In the genomic region with DNA sequence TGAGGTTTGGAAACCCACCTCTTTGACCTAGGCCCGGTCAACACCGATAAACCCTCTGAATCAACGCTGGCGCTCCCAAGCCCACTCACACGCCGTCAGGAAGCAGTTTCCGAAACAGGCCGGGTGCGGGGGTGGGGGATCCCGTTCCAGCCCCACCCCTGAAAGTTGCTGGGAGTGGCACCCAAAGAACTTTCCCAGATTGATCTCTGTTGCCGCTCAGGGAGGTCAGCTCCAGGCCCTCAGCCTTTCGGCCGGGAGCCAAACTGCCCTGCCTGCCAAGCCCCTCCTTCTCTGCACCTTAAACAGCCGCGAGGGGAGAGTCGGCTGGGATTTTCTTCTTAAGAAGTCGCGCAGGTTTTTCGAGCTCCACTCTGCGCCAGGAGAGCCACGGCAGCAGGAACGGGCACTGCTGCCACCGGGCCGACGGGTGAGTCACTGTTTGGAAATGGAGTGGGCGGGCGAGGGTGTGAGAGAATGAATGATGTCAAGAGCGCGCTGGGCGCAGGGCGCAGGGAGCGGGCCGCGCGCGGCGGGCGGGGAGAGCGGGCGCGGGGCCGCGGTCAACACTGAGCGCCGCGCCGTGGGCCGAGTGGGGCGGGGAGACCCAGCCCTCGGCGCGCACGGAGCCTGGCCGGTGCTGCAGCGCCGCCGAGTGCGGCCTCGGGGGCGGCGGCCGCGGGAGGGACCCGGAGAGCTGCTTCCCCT, we compare ENCODE assay signal across 8 cellular contexts. TPM values are rescaled to one million over a fixed set of nuclear protein-coding genes. Genes with fewer than 3 reads are reported as not detected.
DNase-seq lines count a peak whose midpoint lies in the region; ATAC-seq and TF ChIP-seq lines count a peak whose summit lies in the region.

A gene (plus strand): TSS at position 566 of the 705 bp plus-strand sequence. CDS start 70,622 bp downstream, outside the sequence.

- DNase-seq in C1 segment of cervical spinal cord (lab: John Stamatoyannopoulos, UW) (peak in 13 of 14 donors; percentile 14 to 81 (median 51)), RWPE2 (ENCODE audit: low spot score) (peak; percentile 94), amniotic epithelial cell (ENCODE audit: low read depth) (peak; percentile 89), left cardiac atrium (peak; percentile 93), ureter (ENCODE audit: low spot score) (peak; percentile 91)

- H3K9ac ChIP-seq in parathyroid adenoma, result no peak within 1 kb of the TSS

- ATAC-seq in HG03378 (IDR thresholded peaks at IDR 0.05; ENCODE audit: unreplicated experiment) (peak; percentile 84), RWPE2 (ENCODE audit: low read depth) (peak; percentile 81), left cardiac atrium (peak; percentile 96 to 97)

- no peaks in the 10 kb centered on the region for H3K9me3 ChIP-seq in RWPE2 (ENCODE audit: severe bottlenecking)
- no peaks in the 10 kb centered on the region for H3K9me3 ChIP-seq in parathyroid adenoma (ENCODE audit: control insufficient read depth, low read length)

- peak within 1 kb of the TSS; percentile 96 for H3K4me2 ChIP-seq in parathyroid adenoma (ENCODE audit: low read length)

- H3K79me2 ChIP-seq in parathyroid adenoma, result no peaks in the 10 kb centered on the region

- H3K36me3 ChIP-seq in RWPE2 (ENCODE audit: low read depth) (no peaks in the 10 kb centered on the region), parathyroid adenoma (ENCODE audit: control insufficient read depth, insufficient read depth, low read length) (no peaks in the 10 kb centered on the region)

- TF ChIP-seq POLR2A in GM19099 (IDR thresholded peaks at IDR 0.05; ENCODE audit: extremely low read depth, insufficient read length, low read depth), result peak; percentile 31

- intact Hi-C loops in left cardiac atrium (cut with DNase I), result loop anchor here (2.0 to 10.0 kb wide), 4 partner anchors 30 to 88 kb away; no protein-coding TSS in a partner anchor

- H3K4me3 ChIP-seq in RWPE2 (ENCODE audit: severe bottlenecking) (peak within 1 kb of the TSS; percentile 92), parathyroid adenoma (ENCODE audit: low read depth, low read length) (peak within 1 kb of the TSS; percentile 66)

- peaks cover 20% of the 10 kb centered on the region for H3K4me1 ChIP-seq in RWPE2 (ENCODE audit: insufficient read depth, poor library complexity, severe bottlenecking)
- H3K4me1 ChIP-seq in parathyroid adenoma, result no peaks in the 10 kb centered on the region

- H3K27ac ChIP-seq in RWPE2 (ENCODE audit: poor library complexity, severe bottlenecking) (peak within 1 kb of the TSS; percentile 85), parathyroid adenoma (peak within 1 kb of the TSS; percentile 86)

- H3K27me3 ChIP-seq in RWPE2 (ENCODE audit: insufficient read depth, poor library complexity, severe bottlenecking) (no peaks in the 10 kb centered on the region), parathyroid adenoma (ENCODE audit: control insufficient read depth, insufficient read depth, low read length) (no peaks in the 10 kb centered on the region)

- H2AFZ ChIP-seq in parathyroid adenoma, result peak within 1 kb of the TSS; percentile 82

- TF ChIP-seq CTCF in RWPE2 (IDR thresholded peaks at IDR 0.05; ENCODE audit: poor library complexity, severe bottlenecking) (no peak), parathyroid adenoma (IDR thresholded peaks at IDR 0.05) (no peak)

RNA-seq across cellular contexts. Expression of the gene that starts here (rescaled TPM):
- total RNA-seq in left cardiac atrium, result 10 to 100 TPM; 27.5 to 39.6 TPM
- 17.3 TPM for total RNA-seq in ureter

Comparison
In these comparisons a context has a peak if more than half of its experiments do, and no peak if none do; other contexts are left out.
1. Peak in every context shown above with its lines: DNase-seq, ATAC-seq, H3K4me3 ChIP-seq and H3K27ac ChIP-seq.